ENCODE assay signal across 14 cellular contexts in the genomic region with DNA sequence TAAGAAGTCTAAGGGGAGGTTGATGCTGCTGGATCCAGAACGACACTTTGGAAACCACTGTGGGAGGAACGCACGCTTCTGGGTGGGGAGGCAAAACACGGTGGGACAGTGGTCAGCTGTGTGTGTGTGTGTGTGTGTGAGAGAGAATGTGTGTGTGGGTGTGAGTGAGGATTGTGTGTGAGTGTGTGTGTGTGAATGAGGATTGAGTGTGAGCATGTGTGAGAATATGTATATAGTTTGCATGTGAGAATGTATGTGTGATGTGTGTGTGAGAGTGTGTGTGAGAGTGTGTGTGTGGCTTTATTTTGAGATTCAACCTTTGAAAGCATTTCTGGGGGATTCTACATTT. TPM values are rescaled to one million over a fixed set of nuclear protein-coding genes. Genes with fewer than 3 reads are reported as not detected.
DNase-seq lines count a peak whose midpoint lies in the region; ATAC-seq and TF ChIP-seq lines count a peak whose summit lies in the region.
"Had no signal": no experiment of that assay in that cellular context is flagged by ENCODE, and none has a peak within 500 bp of the region (broad histone marks: within the 10 kb centered on the region; RNA-seq: fewer than 3 reads in every experiment).

No MANE protein-coding gene starts in this region.

- peaks cover 5% of the 10 kb centered on the region for H3K9me3 Mint-ChIP-seq in Calu3 (ENCODE audit: low read depth, unreplicated experiment)
- H3K9me3 Mint-ChIP-seq in activated naive CD8-positive, alpha-beta T cell treated with anti-CD3 and anti-CD28 coated beads, Interleukin-2, amount 50 U/mL, for 24 hours: peaks cover 12% of the 10 kb centered on the region
- peaks cover 17% of the 10 kb centered on the region for H3K9me3 Mint-ChIP-seq in activated T-helper 1 cell treated with anti-CD3 and anti-CD28 coated beads, Interleukin-12 subunit alpha, Interleukin-12 subunit beta, Interleukin-2, Interleukin-4 antibody, amounts not matched to agents 30 ng/mL and 10 ng/mL and 1 ng/mL, durations not matched to agents 14 hours and 24 hours and 36 hours

- H3K27me3 Mint-ChIP-seq in Calu3 (ENCODE audit: unreplicated experiment): no peaks in the 10 kb centered on the region
- H3K27me3 Mint-ChIP-seq in activated naive CD8-positive, alpha-beta T cell treated with anti-CD3 and anti-CD28 coated beads, Interleukin-2, amount 50 U/mL, for 24 hours: peaks cover 51% of the 10 kb centered on the region
- peaks cover 44% of the 10 kb centered on the region for H3K27me3 Mint-ChIP-seq in activated T-helper 1 cell treated with anti-CD3 and anti-CD28 coated beads, Interleukin-12 subunit alpha, Interleukin-12 subunit beta, Interleukin-2, Interleukin-4 antibody, amounts not matched to agents 30 ng/mL and 10 ng/mL and 1 ng/mL, durations not matched to agents 14 hours and 24 hours and 36 hours (ENCODE audit: insufficient read depth)

- H3K27ac ChIP-seq in iPS-18a (ENCODE audit: low read length) (no peak overlapping the region), psoas muscle (no peak overlapping the region)
- H3K27ac ChIP-seq: ovary had no signal

- no peaks in the 10 kb centered on the region for H3K4me1 Mint-ChIP-seq in Calu3 (ENCODE audit: low read depth, unreplicated experiment)
- H3K4me1 Mint-ChIP-seq in activated naive CD8-positive, alpha-beta T cell treated with anti-CD3 and anti-CD28 coated beads, Interleukin-2, amount 50 U/mL, for 24 hours: no peaks in the 10 kb centered on the region
- H3K4me1 Mint-ChIP-seq in activated T-helper 1 cell treated with anti-CD3 and anti-CD28 coated beads, Interleukin-12 subunit alpha, Interleukin-12 subunit beta, Interleukin-2, Interleukin-4 antibody, amounts not matched to agents 30 ng/mL and 10 ng/mL and 1 ng/mL, durations not matched to agents 14 hours and 24 hours and 36 hours (ENCODE audit: low read depth): no peaks in the 10 kb centered on the region

- H3K36me3 Mint-ChIP-seq in Calu3 (ENCODE audit: insufficient read depth, unreplicated experiment): no peaks in the 10 kb centered on the region
- H3K36me3 Mint-ChIP-seq in activated naive CD8-positive, alpha-beta T cell treated with anti-CD3 and anti-CD28 coated beads, Interleukin-2, amount 50 U/mL, for 24 hours (ENCODE audit: low read depth): peaks cover 7% of the 10 kb centered on the region
- H3K36me3 Mint-ChIP-seq in activated T-helper 1 cell treated with anti-CD3 and anti-CD28 coated beads, Interleukin-12 subunit alpha, Interleukin-12 subunit beta, Interleukin-2, Interleukin-4 antibody, amounts not matched to agents 30 ng/mL and 10 ng/mL and 1 ng/mL, durations not matched to agents 14 hours and 24 hours and 36 hours (ENCODE audit: low read depth): peaks cover 2% of the 10 kb centered on the region

- no peaks in the 10 kb centered on the region for H3K9me3 ChIP-seq in iPS-18a (ENCODE audit: control insufficient read depth, low read depth, low read length)
- H3K9me3 ChIP-seq in psoas muscle: no peaks in the 10 kb centered on the region
- H3K9me3 ChIP-seq: ovary had no signal

- H3K27me3 ChIP-seq in iPS-18a (ENCODE audit: control insufficient read depth, insufficient read depth, low read length): peaks cover 27% of the 10 kb centered on the region
- peaks cover 0 to 40% (median 16%) of the 10 kb centered on the region in 3 donors for H3K27me3 ChIP-seq in psoas muscle (ENCODE audit: insufficient read depth in 3 of 3, low read length in 2 of 3)
- H3K27me3 ChIP-seq: ovary had no signal

- no peaks in the 10 kb centered on the region for H3K36me3 ChIP-seq in iPS-18a (ENCODE audit: control insufficient read depth, low read depth, low read length)
- no peaks in the 10 kb centered on the region for H3K36me3 ChIP-seq in psoas muscle (ENCODE audit: insufficient read depth in 1 of 2, low read depth in 1 of 2)
- H3K36me3 ChIP-seq: ovary had no signal

- WGBS in psoas muscle, 3 donors: 55 to 68% (median 56%) methylated on average over 4 of the region's 4 CpGs
- WGBS in lower leg skin, 2 donors: 75 to 78% methylated on average over 4 of the region's 4 CpGs

- intact Hi-C loops in Calu3 (cut with micrococcal nuclease; ENCODE audit: unreplicated experiment) (no loop called here), psoas muscle (cut with DNase I) (no loop called here), lower leg skin (cut with DNase I; ENCODE audit: low total_unique reads) (no loop called here)
- intact Hi-C loops in activated T-helper 1 cell treated with anti-CD3 and anti-CD28 coated beads, Interleukin-12 subunit alpha, Interleukin-12 subunit beta, Interleukin-2, Interleukin-4 antibody, amounts not matched to agents 30 ng/mL and 10 ng/mL and 1 ng/mL, durations not matched to agents 14 hours and 24 hours and 36 hours (cut with micrococcal nuclease): no loop called here

- H3K4me3 ChIP-seq in iPS-18a (ENCODE audit: low read length) (peak overlapping the region; percentile 49), psoas muscle (peak overlapping the region; percentile 45), lower leg skin (ENCODE audit: low read depth, poor library complexity, severe bottlenecking) (no peak overlapping the region)

- no peak overlapping the region for H3K9ac ChIP-seq in iPS-18a (ENCODE audit: low read length)

- no peak for TF ChIP-seq POLR2A in lower leg skin (IDR thresholded peaks at IDR 0.05)

- H3K27ac Mint-ChIP-seq in Calu3 (ENCODE audit: unreplicated experiment): no peak overlapping the region
- no peak overlapping the region for H3K27ac Mint-ChIP-seq in activated naive CD8-positive, alpha-beta T cell treated with anti-CD3 and anti-CD28 coated beads, Interleukin-2, amount 50 U/mL, for 24 hours
- no peak overlapping the region for H3K27ac Mint-ChIP-seq in activated T-helper 1 cell treated with anti-CD3 and anti-CD28 coated beads, Interleukin-12 subunit alpha, Interleukin-12 subunit beta, Interleukin-2, Interleukin-4 antibody, amounts not matched to agents 30 ng/mL and 10 ng/mL and 1 ng/mL, durations not matched to agents 14 hours and 24 hours and 36 hours
- H3K27ac Mint-ChIP-seq: activated naive CD4-positive, alpha-beta T cell treated with anti-CD3 and anti-CD28 coated beads, Interleukin-2, amount 50 U/mL, for 72 hours had no signal

- H3K4me3 Mint-ChIP-seq in Calu3 (ENCODE audit: low read depth, unreplicated experiment): peak overlapping the region; percentile 43
- H3K4me3 Mint-ChIP-seq in activated naive CD8-positive, alpha-beta T cell treated with anti-CD3 and anti-CD28 coated beads, Interleukin-2, amount 50 U/mL, for 24 hours: peak overlapping the region; percentile 5
- H3K4me3 Mint-ChIP-seq in activated T-helper 1 cell treated with anti-CD3 and anti-CD28 coated beads, Interleukin-12 subunit alpha, Interleukin-12 subunit beta, Interleukin-2, Interleukin-4 antibody, amounts not matched to agents 30 ng/mL and 10 ng/mL and 1 ng/mL, durations not matched to agents 14 hours and 24 hours and 36 hours: no peak overlapping the region

- CTCF ChIA-PET in Calu3 (lab: Charles Lee): no interaction called here

- DNase-seq in Calu3: no peak
- no peak for DNase-seq in activated naive CD8-positive, alpha-beta T cell treated with anti-CD3 and anti-CD28 coated beads, Interleukin-2, amount 50 U/mL, for 24 hours
- no peak for DNase-seq in psoas muscle
- no peak for DNase-seq in activated T-helper 1 cell treated with anti-CD3 and anti-CD28 coated beads, Interleukin-12 subunit alpha, Interleukin-12 subunit beta, Interleukin-2, Interleukin-4 antibody, amounts not matched to agents 30 ng/mL and 10 ng/mL and 1 ng/mL, durations not matched to agents 14 hours and 24 hours and 36 hours (ENCODE audit: low spot score)
- DNase-seq in lower leg skin (ENCODE audit: low spot score in 2 of 2): no peak
- no peak for DNase-seq in NCI-H82 (lab: John Stamatoyannopoulos, UW)
- DNase-seq in Ammon's horn (ENCODE audit: low spot score): no peak
- DNase-seq: NCI-H1092 treated with DMSO at 0.1 percent for 48 hours; NCI-H2227 treated with DMSO at 0.1 percent for 48 hours; ovary; stimulated activated CD4-positive, alpha-beta T cell treated with anti-CD3 and anti-CD28 coated beads, Interleukin-12 subunit alpha, Interleukin-12 subunit beta, amount 100 ng/mL, for 4 hours had no signal

- no peak for ATAC-seq in activated naive CD8-positive, alpha-beta T cell treated with anti-CD3 and anti-CD28 coated beads, Interleukin-2, amount 50 U/mL, for 24 hours
- ATAC-seq in psoas muscle: no peak

- H3K4me1 ChIP-seq in iPS-18a (ENCODE audit: control insufficient read depth, low read depth, low read length) (peaks cover 5% of the 10 kb centered on the region), psoas muscle (no peaks in the 10 kb centered on the region)

- no TSS peak for BruUV-seq in Calu3 (replicated peaks; lab: Mats Ljungman, UMichigan)

- TF ChIP-seq CTCF in Calu3 (IDR thresholded peaks at IDR 0.05; ENCODE audit: unreplicated experiment) (no peak), psoas muscle (IDR thresholded peaks at IDR 0.05) (no peak), lower leg skin (IDR thresholded peaks at IDR 0.05) (no peak)

RNA-seq across cellular contexts. Expression of a gene that starts 0.4 kb away (rescaled TPM):
- total RNA-seq in Calu3 (2022) (0.99 and 1.7 TPM in 2 replicates), psoas muscle (not detected), lower leg skin (10 to 100 TPM; 31.0 to 70.9 (median 40.1) TPM)
- polyA plus RNA-seq in psoas muscle: under 1 TPM; 0.03 to 0.19 (median 0.08) TPM
- total RNA-seq in activated T-helper 1 cell treated with anti-CD3 and anti-CD28 coated beads, Interleukin-12 subunit alpha, Interleukin-12 subunit beta, Interleukin-2, Interleukin-4 antibody, amounts not matched to agents 30 ng/mL and 10 ng/mL and 1 ng/mL, durations not matched to agents 14 hours and 24 hours and 36 hours: not detected in 2 replicates
- total RNA-seq: activated naive CD4-positive, alpha-beta T cell treated with anti-CD3 and anti-CD28 coated beads, Interleukin-2, amount 50 U/mL, for 72 hours; lung microvascular endothelial cell had no signal

Comparison
In these comparisons a context has a peak if more than half of its experiments do, and no peak if none do; other contexts are left out.
1. RNA of a gene that starts 0.4 kb away (total RNA-seq): 31.0 to 70.9 TPM in lower leg skin; 0.99 to 1.7 TPM in Calu3, not detected in psoas muscle and not detected in activated T-helper 1 cell treated with anti-CD3 and anti-CD28 coated beads, Interleukin-12 subunit alpha, Interleukin-12 subunit beta, Interleukin-2, Interleukin-4 antibody, amounts not matched to agents 30 ng/mL and 10 ng/mL and 1 ng/mL, durations not matched to agents 14 hours and 24 hours and 36 hours; every median in the first group is over 10 times any median in the second.